Comparison of ENCODE assay signal across 31 cellular contexts in the genomic region with DNA sequence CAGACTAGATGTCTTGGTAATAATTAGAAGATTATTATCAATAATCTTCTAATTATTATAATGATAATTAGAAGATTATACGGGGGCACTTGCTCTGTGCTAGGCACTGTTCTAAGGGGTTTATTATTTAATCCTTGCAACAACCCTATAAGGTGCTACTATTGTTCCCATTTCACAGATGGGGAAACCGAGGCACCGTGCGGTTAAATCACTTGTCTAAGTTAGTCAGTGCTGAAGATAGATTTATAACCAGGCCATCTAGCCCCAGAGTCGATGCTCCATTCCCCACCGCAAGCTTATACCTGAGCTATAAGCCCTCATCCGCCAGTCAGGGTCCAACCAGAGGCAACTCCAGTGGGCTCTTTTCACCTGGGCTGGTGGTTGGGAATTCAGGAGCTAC. TPM values are rescaled to one million over a fixed set of nuclear protein-coding genes. Genes with fewer than 3 reads are reported as not detected.
"Had no signal": no experiment of that assay in that cellular context is flagged by ENCODE, and none has a peak within 500 bp of the region (broad histone marks: within the 10 kb centered on the region; RNA-seq: fewer than 3 reads in every experiment).

No MANE protein-coding gene starts in this region.

- H3K36me3 ChIP-seq: cardiac muscle cell had no signal

- H3K4me3 ChIP-seq: cardiac muscle cell had no signal

- DNase-seq: activated CD4-positive, alpha-beta T cell treated with anti-CD3 and anti-CD28 coated beads for 48 hours; activated CD4-positive, alpha-beta T cell treated with anti-CD3 and anti-CD28 coated beads, Interleukin-2, amount 50 U/mL, for 4 hours; activated CD4-positive, CD25-positive, alpha-beta regulatory T cell treated with anti-CD3 and anti-CD28 coated beads, Interleukin-2, amount 50 U/mL, for 72 hours; activated CD8-positive, alpha-beta memory T cell treated with anti-CD3 and anti-CD28 coated beads, Interleukin-2, amount 10 ng/mL, durations not matched to agents 7 days and 5 days; activated CD8-positive, alpha-beta T cell treated with anti-CD3 and anti-CD28 coated beads, Interleukin-2, amount 10 ng/mL, durations not matched to agents 7 days and 5 days; activated effector memory CD4-positive, alpha-beta T cell treated with Interleukin-2 at 50 U/mL for 16 hours; activated naive CD4-positive, alpha-beta T cell treated with Interleukin-2 at 50 U/mL for 16 hours; activated T-cell treated with anti-CD3 and anti-CD28 coated beads, Interleukin-2, amount 50 U/mL, for 24 hours; amygdala; MV-4-11; NCI-H1092 treated with DMSO at 0.1 percent for 48 hours; NCI-H1417 treated with DMSO at 0.1 percent for 48 hours; NCI-H1694; NCI-H2029; NCI-H2107; NCI-H2171 treated with DMSO at 0.1 percent for 48 hours; NCI-H226; NCI-H526; NCI-H774; SIG-M5; T-helper 17 cell; T-helper 9 cell had no signal

- ATAC-seq: activated CD8-positive, alpha-beta memory T cell treated with anti-CD3 and anti-CD28 coated beads, Interleukin-2, amount 10 ng/mL, durations not matched to agents 7 days and 5 days; activated CD8-positive, alpha-beta T cell treated with anti-CD3 and anti-CD28 coated beads, Interleukin-2, amount 10 ng/mL, durations not matched to agents 7 days and 5 days; activated naive CD4-positive, alpha-beta T cell treated with anti-CD3 and anti-CD28 coated beads, Interleukin-2, amount 50 U/mL, for 72 hours; T-helper 17 cell; WTC11 had no signal

- H3K27ac ChIP-seq: cardiac muscle cell, KMS-11 had no signal

- H3K4me2 ChIP-seq: KMS-11 had no signal

- H3K9ac ChIP-seq: KMS-11 had no signal

- FAIRE-seq: astrocyte, RCC 7860 had no signal

RNA-seq across cellular contexts. Expression of gene ACP7, which starts 2.0 kb away (rescaled TPM):
- total RNA-seq: activated CD8-positive, alpha-beta memory T cell treated with anti-CD3 and anti-CD28 coated beads, Interleukin-2, amount 10 ng/mL, durations not matched to agents 7 days and 5 days; activated CD8-positive, alpha-beta T cell treated with anti-CD3 and anti-CD28 coated beads, Interleukin-2, amount 10 ng/mL, durations not matched to agents 7 days and 5 days; activated T-helper 1 cell treated with anti-CD3 and anti-CD28 coated beads, Interleukin-12 subunit alpha, Interleukin-12 subunit beta, Interleukin-2, Interleukin-4 antibody, amounts not matched to agents 30 ng/mL and 10 ng/mL and 1 ng/mL, durations not matched to agents 14 hours and 24 hours and 36 hours; astrocyte; cardiac muscle cell; MCF 10A; OCI-LY7; T-helper 17 cell had no signal
- polyA plus RNA-seq: cardiac muscle cell had no signal

RNA-seq across cellular contexts. Expression of gene FBXO27, which starts 49.8 kb away (rescaled TPM):
- total RNA-seq: activated CD8-positive, alpha-beta T cell treated with anti-CD3 and anti-CD28 coated beads, Interleukin-2, amount 10 ng/mL, durations not matched to agents 7 days and 5 days had no signal
